Comparison of ENCODE assay signal across 1 cellular context in genomic region chr12:65665817-65666216, GRCh38.
TF ChIP-seq lines count a peak whose summit lies in the region.

No MANE protein-coding gene starts in this region.

TF ChIP-seq in K562, 482 proteins besides CTCF, POLR2A, EP300 and RAD21 (continued from another document):
- TF ChIP-seq ATF3 (IDR thresholded peaks at IDR 0.05): peak; percentile 83
- TF ChIP-seq ATF3 (CRISPR knock-in tag; conservative IDR thresholded peaks at IDR 0.05): no peak
- no peak for TF ChIP-seq SOX6 (IDR thresholded peaks at IDR 0.05)
- TF ChIP-seq, protein P1, sequence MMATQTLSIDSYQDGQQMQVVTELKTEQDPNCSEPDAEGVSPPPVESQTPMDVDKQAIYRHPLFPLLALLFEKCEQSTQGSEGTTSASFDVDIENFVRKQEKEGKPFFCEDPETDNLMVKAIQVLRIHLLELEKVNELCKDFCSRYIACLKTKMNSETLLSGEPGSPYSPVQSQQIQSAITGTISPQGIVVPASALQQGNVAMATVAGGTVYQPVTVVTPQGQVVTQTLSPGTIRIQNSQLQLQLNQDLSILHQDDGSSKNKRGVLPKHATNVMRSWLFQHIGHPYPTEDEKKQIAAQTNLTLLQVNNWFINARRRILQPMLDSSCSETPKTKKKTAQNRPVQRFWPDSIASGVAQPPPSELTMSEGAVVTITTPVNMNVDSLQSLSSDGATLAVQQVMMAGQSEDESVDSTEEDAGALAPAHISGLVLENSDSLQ (IDR thresholded peaks at IDR 0.05): peak; percentile 62
- TF ChIP-seq, protein P2, sequence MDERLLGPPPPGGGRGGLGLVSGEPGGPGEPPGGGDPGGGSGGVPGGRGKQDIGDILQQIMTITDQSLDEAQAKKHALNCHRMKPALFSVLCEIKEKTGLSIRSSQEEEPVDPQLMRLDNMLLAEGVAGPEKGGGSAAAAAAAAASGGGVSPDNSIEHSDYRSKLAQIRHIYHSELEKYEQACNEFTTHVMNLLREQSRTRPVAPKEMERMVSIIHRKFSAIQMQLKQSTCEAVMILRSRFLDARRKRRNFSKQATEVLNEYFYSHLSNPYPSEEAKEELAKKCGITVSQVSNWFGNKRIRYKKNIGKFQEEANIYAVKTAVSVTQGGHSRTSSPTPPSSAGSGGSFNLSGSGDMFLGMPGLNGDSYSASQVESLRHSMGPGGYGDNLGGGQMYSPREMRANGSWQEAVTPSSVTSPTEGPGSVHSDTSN (CRISPR knock-in tag; IDR thresholded peaks at IDR 0.05; ENCODE audit: low read depth): 0 out of 2 replicates have a peak, but pooled peaks have one; percentile 35
- TF ChIP-seq, protein P2 (tag; conservative IDR thresholded peaks at IDR 0.05; ENCODE audit: low read depth): no peak; the same call in 1 of the 2 replicates
